In the genomic region with DNA sequence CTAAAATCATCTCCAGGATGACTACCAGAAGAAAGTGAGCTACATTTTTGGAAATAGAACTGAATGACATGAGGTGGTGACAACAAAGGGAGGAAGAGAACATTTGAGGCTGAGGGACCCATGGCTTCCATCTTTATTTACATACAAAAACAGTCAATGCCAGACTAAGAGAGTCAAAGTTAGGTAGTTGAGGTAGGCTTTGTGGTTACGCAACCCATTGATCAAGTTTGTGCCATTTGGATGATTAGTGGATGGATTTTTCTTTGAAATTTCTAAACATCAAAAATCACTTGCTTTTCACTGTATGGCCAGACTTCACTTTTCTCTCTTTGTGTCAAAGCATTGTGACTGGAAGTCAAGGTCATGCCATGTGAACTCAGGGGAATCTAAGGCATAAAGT, we compare ENCODE assay signal across 9 cellular contexts. TPM values are rescaled to one million over a fixed set of nuclear protein-coding genes. Genes with fewer than 3 reads are reported as not detected.
"Had no signal": no experiment of that assay in that cellular context is flagged by ENCODE, and none has a peak within 500 bp of the region (broad histone marks: within the 10 kb centered on the region; RNA-seq: fewer than 3 reads in every experiment).

No MANE protein-coding gene starts in this region.

- ATAC-seq: GM12878 had no signal

- DNase-seq: GDM1, GF-D8 had no signal

- FAIRE-seq: G401.6, GM12878, GM12891, GM12892, GM18507, GM19239 had no signal

- H3K4me3 ChIP-seq: GM12878 had no signal

RNA-seq across cellular contexts. Expression of a gene that starts 22.9 kb away (rescaled TPM):
- total RNA-seq: G401 had no signal
